ENCODE assay signal across 11 cellular contexts in genomic region chr2:84175970-84176369, GRCh38.
"Had no signal": no experiment of that assay in that cellular context is flagged by ENCODE, and none has a peak within 500 bp of the region (broad histone marks: within the 10 kb centered on the region; RNA-seq: fewer than 3 reads in every experiment).

No MANE protein-coding gene starts in this region.

- H3K4me2 ChIP-seq: GM23338 had no signal

- H3K9me3 Mint-ChIP-seq: GM23338, H9 had no signal

- ATAC-seq: GM23338, HCT116 had no signal

- H3K4me3 Mint-ChIP-seq: GM23338, H9, HFFc6 had no signal

- H3K9ac ChIP-seq: GM23248 had no signal

- H2AFZ ChIP-seq: GM23248, GM23338 had no signal

- H3K27ac Mint-ChIP-seq: GM23338, H9, HFFc6 had no signal

- H3K4me1 Mint-ChIP-seq: GM23338, H9 had no signal

- H3K9me3 ChIP-seq: HAP-1 had no signal

- H3K27ac ChIP-seq: GM23248 had no signal

- H3K4me1 ChIP-seq: HAP-1 had no signal

- FAIRE-seq: H1, H54 had no signal

- H3K36me3 ChIP-seq: HAP-1 had no signal

- DNase-seq: GM23248, GOT3, H7, H9, HCEC 1CT, HFFc6 had no signal

- H3K4me3 ChIP-seq: GM23248, GM23338, HAP-1 had no signal
